Comparison of ENCODE assay signal across 11 cellular contexts in the genomic region with DNA sequence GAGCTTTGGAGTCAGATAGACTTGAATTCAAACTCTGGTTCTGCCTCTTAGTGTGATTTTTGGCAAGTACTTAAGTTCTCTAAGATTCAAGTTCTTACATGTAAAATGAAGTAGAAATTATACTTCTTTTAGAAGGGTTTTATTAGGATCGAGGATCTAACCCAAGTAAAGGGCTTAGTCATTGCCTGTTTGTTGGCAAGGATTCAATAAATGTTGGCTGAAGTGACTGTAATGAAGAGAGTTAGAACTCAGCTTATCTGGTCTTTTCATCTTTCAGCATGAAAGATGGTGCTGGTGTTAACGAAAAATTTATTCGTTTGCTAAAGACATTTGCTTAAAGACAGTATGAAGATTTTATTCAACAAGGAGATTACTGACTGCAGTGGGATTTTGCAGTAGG.
A peak's percentile ranks its signal among the peaks of the same experiment; 100 is the strongest.
DNase-seq lines count a peak whose midpoint lies in the region; FAIRE-seq and TF ChIP-seq lines count a peak whose summit lies in the region.
"Had no signal": no experiment of that assay in that cellular context is flagged by ENCODE, and none has a peak within 500 bp of the region (broad histone marks: within the 10 kb centered on the region; RNA-seq: fewer than 3 reads in every experiment).

No MANE protein-coding gene starts in this region.

- H4K20me1 ChIP-seq in endothelial cell of umbilical vein (replicated peaks; ENCODE audit: control insufficient read depth, extremely low read depth, insufficient read depth, low read length), result no peaks in the 10 kb centered on the region

- DNase-seq in NCI-H2029 (lab: John Stamatoyannopoulos, UW), result peak; percentile 7
- no peak for DNase-seq in NCI-H2029 treated with DMSO at 0.1 percent for 48 hours (lab: John Stamatoyannopoulos, UW)
- peak; percentile 37 for DNase-seq in NCI-H1105 (lab: John Stamatoyannopoulos, UW)
- peak; percentile 54 for DNase-seq in endothelial cell of umbilical vein (ENCODE audit: low read depth, low spot score)
- peak; percentile 59 for DNase-seq in renal cortical epithelial cell (ENCODE audit: low read depth)
- no peak for DNase-seq in activated CD4-positive, CD25-positive, alpha-beta regulatory T cell treated with anti-CD3 and anti-CD28 coated beads, Interleukin-2, amount 50 U/mL, for 72 hours
- DNase-seq in dermis blood vessel endothelial cell, result no peak
- no peak for DNase-seq in thyroid gland
- DNase-seq: body of pancreas, gastrocnemius medialis had no signal

- CTCF ChIA-PET in endothelial cell of umbilical vein (lab: Charles Lee), result interaction anchor here (1.0 kb wide), 1 partner anchor 13 kb away, joined by 3 read pairs; no protein-coding TSS in a partner anchor

- no peaks in the 10 kb centered on the region for H3K27me3 ChIP-seq in endothelial cell of umbilical vein (ENCODE audit: control insufficient read depth in 2 of 2, insufficient read depth in 2 of 2, low read length in 2 of 2)
- H3K27me3 ChIP-seq in thyroid gland, result no peaks in the 10 kb centered on the region
- H3K27me3 ChIP-seq: body of pancreas, gastrocnemius medialis, tibial nerve had no signal

- FAIRE-seq in endothelial cell of umbilical vein (lab: Jason Lieb, UNC), result no peak

- no peaks in the 10 kb centered on the region for H3K36me3 ChIP-seq in endothelial cell of umbilical vein (ENCODE audit: control insufficient read depth in 2 of 2, extremely low read depth in 1 of 2, insufficient read depth in 2 of 2, low read length in 2 of 2)
- H3K36me3 ChIP-seq in thyroid gland, result no peaks in the 10 kb centered on the region
- H3K36me3 ChIP-seq: gastrocnemius medialis, tibial nerve had no signal

- no peak overlapping the region for H3K9ac ChIP-seq in endothelial cell of umbilical vein (replicated peaks; ENCODE audit: extremely low read depth, insufficient read depth, low read length)

- TF ChIP-seq CTCF in endothelial cell of umbilical vein (IDR thresholded peaks at IDR 0.05; ENCODE audit: extremely low read depth in 1 of 2, insufficient read depth in 1 of 2, low read depth in 1 of 2, low read length in 2 of 2) (no peak), thyroid gland (IDR thresholded peaks at IDR 0.05) (no peak)

- no peak for TF ChIP-seq POLR2A in endothelial cell of umbilical vein (IDR thresholded peaks at IDR 0.05; ENCODE audit: low read depth, low read length)
- TF ChIP-seq POLR2A in thyroid gland (IDR thresholded peaks at IDR 0.05), result no peak

- H3K4me2 ChIP-seq in endothelial cell of umbilical vein (ENCODE audit: insufficient read depth, low read length), result no peak overlapping the region

- intact Hi-C loops in endothelial cell of umbilical vein (cut with micrococcal nuclease) (no loop called here), thyroid gland (cut with DNase I) (no loop called here)

- H3K9me1 ChIP-seq in endothelial cell of umbilical vein (replicated peaks; ENCODE audit: control insufficient read depth, extremely low read depth, insufficient read depth, low read length), result no peaks in the 10 kb centered on the region

- H3K4me3 ChIP-seq in endothelial cell of umbilical vein (replicated peaks in 1 of 3; ENCODE audit: insufficient read depth in 1 of 3, low read depth in 1 of 3, low read length in 3 of 3) (no peak overlapping the region), thyroid gland (replicated peaks in 1 of 3) (no peak overlapping the region)
- H3K4me3 ChIP-seq: body of pancreas, gastrocnemius medialis, tibial nerve had no signal

- dilution Hi-C loops in endothelial cell of umbilical vein (cut with MboI; ENCODE audit: extremely low pct_ligation_motif_present, low sequenced_read_pairs), result no loop called here

- H3K9me3 ChIP-seq in endothelial cell of umbilical vein (replicated peaks; ENCODE audit: control insufficient read depth, insufficient read depth, low read length) (no peaks in the 10 kb centered on the region), thyroid gland (no peaks in the 10 kb centered on the region)
- H3K9me3 ChIP-seq: body of pancreas, gastrocnemius medialis, tibial nerve had no signal

- H3K4me1 ChIP-seq in endothelial cell of umbilical vein (ENCODE audit: control insufficient read depth, extremely low read depth, insufficient read depth, low read length) (peaks cover 11% of the 10 kb centered on the region), thyroid gland (peaks cover 4 to 20% of the 10 kb centered on the region in 2 donors)
- H3K4me1 ChIP-seq: body of pancreas, gastrocnemius medialis, tibial nerve had no signal

- no TSS peak for BruUV-seq in endothelial cell of umbilical vein (replicated peaks; lab: Mats Ljungman, UMichigan)

- H3K27ac ChIP-seq in endothelial cell of umbilical vein (ENCODE audit: insufficient read depth, low read depth, low read length) (no peak overlapping the region), thyroid gland (no peak overlapping the region)
- H3K27ac ChIP-seq: body of pancreas, gastrocnemius medialis, tibial nerve had no signal

- POLR2A ChIA-PET in endothelial cell of umbilical vein (lab: Charles Lee), result no interaction called here

- H2AFZ ChIP-seq in endothelial cell of umbilical vein (ENCODE audit: low read depth, low read length), result no peak overlapping the region

- 51 to 53% methylated on average over 3 of the region's 3 CpGs for WGBS in thyroid gland, 2 donors

- no peaks in the 10 kb centered on the region for H3K79me2 ChIP-seq in endothelial cell of umbilical vein (ENCODE audit: control insufficient read depth, insufficient read depth, low read length)

TF ChIP-seq in endothelial cell of umbilical vein, 7 proteins besides CTCF, POLR2A, EP300 and RAD21:
- TF ChIP-seq FOS (IDR thresholded peaks at IDR 0.05; ENCODE audit: borderline replicate concordance, insufficient read depth, low read length), result peak; percentile 27
- peak; percentile 81 for TF ChIP-seq GATA2 (IDR thresholded peaks at IDR 0.05; ENCODE audit: insufficient read depth, insufficient read length, low read depth, low read length)
- TF ChIP-seq JUN (IDR thresholded peaks at IDR 0.05; ENCODE audit: borderline replicate concordance, insufficient read depth, insufficient read length, low read depth), result no peak

Comparison
In these comparisons a context has a peak if more than half of its experiments do, and no peak if none do; other contexts are left out.
1. DNase-seq: peak in NCI-H2029 (single experiment), NCI-H1105 (single experiment), endothelial cell of umbilical vein (single experiment) and renal cortical epithelial cell (single experiment); none in NCI-H2029 treated with DMSO at 0.1 percent for 48 hours (single experiment), activated CD4-positive, CD25-positive, alpha-beta regulatory T cell treated with anti-CD3 and anti-CD28 coated beads, Interleukin-2, amount 50 U/mL, for 72 hours (single experiment), dermis blood vessel endothelial cell (single experiment) and thyroid gland (0 of 2).